ENCODE assay signal across 26 cellular contexts in genomic region chr20:15642676-15643075, GRCh38.
DNase-seq lines count a peak whose midpoint lies in the region; ATAC-seq, FAIRE-seq and TF ChIP-seq lines count a peak whose summit lies in the region.
"Had no signal": no experiment of that assay in that cellular context is flagged by ENCODE, and none has a peak within 500 bp of the region (broad histone marks: within the 10 kb centered on the region; RNA-seq: fewer than 3 reads in every experiment).

No MANE protein-coding gene starts in this region.

- H3K36me3 ChIP-seq in astrocyte (ENCODE audit: insufficient read depth, low read length): no peaks in the 10 kb centered on the region
- H3K36me3 ChIP-seq: HAP-1, neutrophil had no signal

- no peak overlapping the region for H3K4me2 ChIP-seq in astrocyte (ENCODE audit: low read length)

- no peaks in the 10 kb centered on the region for H3K9me3 ChIP-seq in astrocyte (ENCODE audit: insufficient read depth, low read depth, low read length)
- H3K9me3 ChIP-seq: HAP-1, neutrophil, testis had no signal

- no peak overlapping the region for H3K4me3 ChIP-seq in astrocyte (ENCODE audit: insufficient read depth, low read depth, low read length)
- H3K4me3 ChIP-seq: HAP-1, testis had no signal

- H3K36me3 Mint-ChIP-seq in astrocyte (ENCODE audit: low read depth, unreplicated experiment): no peaks in the 10 kb centered on the region
- H3K36me3 Mint-ChIP-seq: stimulated activated naive B cell treated with anti-CD40 and anti-IgM and Interleukin-4, amounts not matched to agents 10 μg/mL and 1 μg/mL and 100 μg/mL, for 72 hours had no signal

- peaks cover 4% of the 10 kb centered on the region for H3K27me3 Mint-ChIP-seq in astrocyte (ENCODE audit: low read depth, unreplicated experiment)

- no peak overlapping the region for H3K4me3 Mint-ChIP-seq in astrocyte (ENCODE audit: unreplicated experiment)
- H3K4me3 Mint-ChIP-seq: activated CD8-positive, alpha-beta T cell treated with anti-CD3 and anti-CD28 coated beads, Interleukin-2, amount 10 ng/mL, durations not matched to agents 7 days and 5 days; stimulated activated naive B cell treated with anti-CD40 and anti-IgM and Interleukin-4, amounts not matched to agents 10 μg/mL and 1 μg/mL and 100 μg/mL, for 72 hours had no signal

- no peaks in the 10 kb centered on the region for H4K20me1 ChIP-seq in astrocyte (ENCODE audit: insufficient read depth, low read length)

- no peak overlapping the region for H3K27ac Mint-ChIP-seq in astrocyte (ENCODE audit: unreplicated experiment)
- H3K27ac Mint-ChIP-seq: activated CD8-positive, alpha-beta T cell treated with anti-CD3 and anti-CD28 coated beads, Interleukin-2, amount 10 ng/mL, durations not matched to agents 7 days and 5 days; stimulated activated naive B cell treated with anti-CD40 and anti-IgM and Interleukin-4, amounts not matched to agents 10 μg/mL and 1 μg/mL and 100 μg/mL, for 72 hours had no signal

- no peak for TF ChIP-seq POLR2A in H54 (IDR thresholded peaks at IDR 0.05; ENCODE audit: low read depth, low read length)

- peaks cover 2% of the 10 kb centered on the region for H3K27me3 ChIP-seq in astrocyte (ENCODE audit: insufficient read depth, low read length)
- no peaks in the 10 kb centered on the region for H3K27me3 ChIP-seq in foreskin keratinocyte
- H3K27me3 ChIP-seq: neutrophil, testis had no signal

- H3K4me1 ChIP-seq in astrocyte (ENCODE audit: insufficient read depth, low read length): no peaks in the 10 kb centered on the region
- H3K4me1 ChIP-seq in foreskin keratinocyte: no peaks in the 10 kb centered on the region
- H3K4me1 ChIP-seq: testis had no signal

- H3K27ac ChIP-seq in astrocyte (ENCODE audit: low read depth, low read length) (no peak overlapping the region), foreskin keratinocyte (no peak overlapping the region)
- H3K27ac ChIP-seq: C4-2B, epithelial cell of prostate, neutrophil, testis had no signal

- TF ChIP-seq CTCF in astrocyte (IDR thresholded peaks at IDR 0.05; ENCODE audit: insufficient read depth, low read depth, low read length) (no peak), foreskin keratinocyte (conservative IDR thresholded peaks at IDR 0.05) (no peak)

- ATAC-seq in foreskin keratinocyte (no peak), HG03039 (IDR thresholded peaks at IDR 0.05; ENCODE audit: unreplicated experiment) (no peak)
- ATAC-seq: activated CD4-positive, CD25-positive, alpha-beta regulatory T cell treated with anti-CD3 and anti-CD28 coated beads, Interleukin-2, amount 50 U/mL, for 24 hours; activated CD8-positive, alpha-beta T cell treated with anti-CD3 and anti-CD28 coated beads, Interleukin-2, amount 10 ng/mL, durations not matched to agents 7 days and 5 days had no signal

- H3K4me1 Mint-ChIP-seq in astrocyte (ENCODE audit: low read depth, unreplicated experiment): peaks cover 4% of the 10 kb centered on the region

- peaks cover 2% of the 10 kb centered on the region for H3K9me3 Mint-ChIP-seq in astrocyte (ENCODE audit: unreplicated experiment)
- H3K9me3 Mint-ChIP-seq: stimulated activated naive B cell treated with anti-CD40 and anti-IgM and Interleukin-4, amounts not matched to agents 10 μg/mL and 1 μg/mL and 100 μg/mL, for 72 hours had no signal

- H3K79me2 ChIP-seq in astrocyte (ENCODE audit: insufficient read depth, low read length): no peaks in the 10 kb centered on the region

- peak; percentile 31 for DNase-seq in GM04503 (ENCODE audit: low read depth)
- no peak for DNase-seq in astrocyte (ENCODE audit: low read depth)
- peak; percentile 29 for DNase-seq in hepatic stellate cell (ENCODE audit: low spot score)
- no peak for DNase-seq in foreskin keratinocyte
- no peak for DNase-seq in H54 (ENCODE audit: insufficient read length, low spot score)
- DNase-seq in posterior cingulate gyrus: no peak
- DNase-seq: activated CD8-positive, alpha-beta T cell treated with anti-CD3 and anti-CD28 coated beads, Interleukin-2, amount 10 ng/mL, durations not matched to agents 7 days and 5 days; activated naive CD4-positive, alpha-beta T cell; activated T-cell treated with anti-CD3 and anti-CD28 coated beads, Interleukin-2, amount 50 U/mL, for 1 hour; amniotic stem cell; caudate nucleus; Kasumi-1; kidney glomerular epithelial cell; NCI-H1048; NCI-H1930; NCI-H226; NCI-H774; small intestine; stimulated activated naive B cell treated with anti-CD40 and anti-IgM and Interleukin-4, amounts not matched to agents 10 μg/mL and 1 μg/mL and 100 μg/mL, for 72 hours; testis had no signal

- FAIRE-seq in astrocyte (lab: Jason Lieb, UNC) (peak; percentile 32), H54 (lab: Jason Lieb, UNC) (no peak)
- FAIRE-seq: small intestine had no signal

- H3K9ac ChIP-seq in astrocyte (ENCODE audit: low read length): no peak overlapping the region

- intact Hi-C loops in posterior cingulate gyrus (cut with DNase I): no loop called here

- no peak overlapping the region for H2AFZ ChIP-seq in astrocyte (ENCODE audit: low read depth, low read length)

Comparison
In these comparisons a context has a peak if more than half of its experiments do, and no peak if none do; other contexts are left out.
1. DNase-seq: peak in GM04503 (single experiment) and hepatic stellate cell (single experiment); none in astrocyte (single experiment), foreskin keratinocyte (0 of 2), H54 (single experiment) and posterior cingulate gyrus (0 of 10).